In the genomic region with DNA sequence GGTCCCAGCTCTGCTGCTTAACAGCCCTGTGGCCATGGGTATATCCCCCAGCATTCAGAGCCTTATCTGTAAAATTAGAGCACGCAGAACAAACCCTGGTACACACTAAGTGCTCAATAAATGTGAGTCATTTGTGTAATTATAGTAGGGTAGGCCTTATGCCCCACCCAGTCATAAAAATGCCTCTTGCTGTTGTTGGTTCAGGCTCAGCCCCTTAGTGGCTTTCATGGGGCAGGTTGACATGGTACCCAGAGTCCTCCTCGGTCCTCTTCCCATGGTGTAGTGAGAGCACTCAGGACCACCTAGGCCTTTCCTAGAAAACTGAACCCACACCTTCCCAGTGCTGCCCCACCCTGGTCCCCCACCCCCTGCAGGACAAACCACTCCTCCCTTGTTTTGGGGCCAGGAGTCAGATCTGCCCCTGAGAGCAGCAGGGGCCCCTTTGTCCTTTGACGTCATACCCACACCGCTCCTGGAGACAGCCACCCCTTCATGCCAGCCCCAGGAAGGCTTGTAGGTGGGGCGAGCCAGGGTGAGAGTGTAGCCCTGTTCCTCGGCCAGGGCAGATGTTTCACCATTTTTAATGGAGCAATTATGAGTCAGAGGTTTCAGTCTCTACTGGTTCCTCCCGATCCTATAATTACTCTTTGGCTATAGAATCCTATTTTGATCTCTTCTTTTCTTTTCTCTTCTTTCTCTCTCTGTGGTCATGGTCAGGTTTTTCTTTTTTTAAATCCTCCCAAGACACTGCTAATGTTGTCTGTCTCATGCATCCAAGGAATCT, we compare ENCODE assay signal across 1 cellular context.
TF ChIP-seq lines count a peak whose summit lies in the region.

No MANE protein-coding gene starts in this region.

TF ChIP-seq in GM12878, 131 proteins besides CTCF, POLR2A, EP300 and RAD21 (continued from another document and continues in another):
- no peak for TF ChIP-seq POU2F2 (IDR thresholded peaks at IDR 0.05; ENCODE audit: borderline replicate concordance, low read depth, low read length)
- TF ChIP-seq MYC (IDR thresholded peaks at IDR 0.05; ENCODE audit: insufficient read depth, insufficient read length, insufficient replicate concordance, low read length, severe bottlenecking), result no peak
- no peak for TF ChIP-seq GATAD2B (conservative IDR thresholded peaks at IDR 0.05; ENCODE audit: low read depth)
- TF ChIP-seq EED (IDR thresholded peaks at IDR 0.05; ENCODE audit: low read depth), result peak; percentile 80
- TF ChIP-seq RUNX3 (IDR thresholded peaks at IDR 0.05; ENCODE audit: low read length), result peak; percentile 36; the same call in 1 of the 2 replicates
- TF ChIP-seq ZNF384 (IDR thresholded peaks at IDR 0.05; ENCODE audit: borderline replicate concordance, low read depth, low read length), result no peak
- TF ChIP-seq CHD1 (IDR thresholded peaks at IDR 0.05; ENCODE audit: low read depth, low read length), result no peak
- TF ChIP-seq, protein P1, sequence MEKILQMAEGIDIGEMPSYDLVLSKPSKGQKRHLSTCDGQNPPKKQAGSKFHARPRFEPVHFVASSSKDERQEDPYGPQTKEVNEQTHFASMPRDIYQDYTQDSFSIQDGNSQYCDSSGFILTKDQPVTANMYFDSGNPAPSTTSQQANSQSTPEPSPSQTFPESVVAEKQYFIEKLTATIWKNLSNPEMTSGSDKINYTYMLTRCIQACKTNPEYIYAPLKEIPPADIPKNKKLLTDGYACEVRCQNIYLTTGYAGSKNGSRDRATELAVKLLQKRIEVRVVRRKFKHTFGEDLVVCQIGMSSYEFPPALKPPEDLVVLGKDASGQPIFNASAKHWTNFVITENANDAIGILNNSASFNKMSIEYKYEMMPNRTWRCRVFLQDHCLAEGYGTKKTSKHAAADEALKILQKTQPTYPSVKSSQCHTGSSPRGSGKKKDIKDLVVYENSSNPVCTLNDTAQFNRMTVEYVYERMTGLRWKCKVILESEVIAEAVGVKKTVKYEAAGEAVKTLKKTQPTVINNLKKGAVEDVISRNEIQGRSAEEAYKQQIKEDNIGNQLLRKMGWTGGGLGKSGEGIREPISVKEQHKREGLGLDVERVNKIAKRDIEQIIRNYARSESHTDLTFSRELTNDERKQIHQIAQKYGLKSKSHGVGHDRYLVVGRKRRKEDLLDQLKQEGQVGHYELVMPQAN (conservative IDR thresholded peaks at IDR 0.05), result no peak
- TF ChIP-seq POLR2AphosphoS5 (IDR thresholded peaks at IDR 0.05; ENCODE audit: low read length), result no peak
- TF ChIP-seq NR2F1 (conservative IDR thresholded peaks at IDR 0.05), result peak; percentile 10; the same call in 1 of the 2 replicates
- TF ChIP-seq GABPA (IDR thresholded peaks at IDR 0.05; ENCODE audit: low read depth), result no peak
- 0 out of 2 replicates have a peak, but pooled peaks have one; percentile 34 for TF ChIP-seq SMARCA5 (IDR thresholded peaks at IDR 0.05)
- TF ChIP-seq, protein P2, sequence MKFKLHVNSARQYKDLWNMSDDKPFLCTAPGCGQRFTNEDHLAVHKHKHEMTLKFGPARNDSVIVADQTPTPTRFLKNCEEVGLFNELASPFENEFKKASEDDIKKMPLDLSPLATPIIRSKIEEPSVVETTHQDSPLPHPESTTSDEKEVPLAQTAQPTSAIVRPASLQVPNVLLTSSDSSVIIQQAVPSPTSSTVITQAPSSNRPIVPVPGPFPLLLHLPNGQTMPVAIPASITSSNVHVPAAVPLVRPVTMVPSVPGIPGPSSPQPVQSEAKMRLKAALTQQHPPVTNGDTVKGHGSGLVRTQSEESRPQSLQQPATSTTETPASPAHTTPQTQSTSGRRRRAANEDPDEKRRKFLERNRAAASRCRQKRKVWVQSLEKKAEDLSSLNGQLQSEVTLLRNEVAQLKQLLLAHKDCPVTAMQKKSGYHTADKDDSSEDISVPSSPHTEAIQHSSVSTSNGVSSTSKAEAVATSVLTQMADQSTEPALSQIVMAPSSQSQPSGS (IDR thresholded peaks at IDR 0.05; ENCODE audit: low read length), result no peak
- TF ChIP-seq, protein P3, sequence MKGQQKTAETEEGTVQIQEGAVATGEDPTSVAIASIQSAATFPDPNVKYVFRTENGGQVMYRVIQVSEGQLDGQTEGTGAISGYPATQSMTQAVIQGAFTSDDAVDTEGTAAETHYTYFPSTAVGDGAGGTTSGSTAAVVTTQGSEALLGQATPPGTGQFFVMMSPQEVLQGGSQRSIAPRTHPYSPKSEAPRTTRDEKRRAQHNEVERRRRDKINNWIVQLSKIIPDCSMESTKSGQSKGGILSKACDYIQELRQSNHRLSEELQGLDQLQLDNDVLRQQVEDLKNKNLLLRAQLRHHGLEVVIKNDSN (IDR thresholded peaks at IDR 0.05; ENCODE audit: borderline replicate concordance, extremely low read length, insufficient read depth, low read depth, low read length), result no peak
- TF ChIP-seq BMI1 (IDR thresholded peaks at IDR 0.05; ENCODE audit: borderline replicate concordance), result no peak
- no peak for TF ChIP-seq ZZZ3 (IDR thresholded peaks at IDR 0.05; ENCODE audit: control insufficient read depth, insufficient read length, low read depth)
- no peak for TF ChIP-seq NFYA (IDR thresholded peaks at IDR 0.05; ENCODE audit: borderline replicate concordance, low read depth, low read length)
- no peak for TF ChIP-seq TBL1XR1 (IDR thresholded peaks at IDR 0.05; ENCODE audit: low read depth, low read length)
- no peak for TF ChIP-seq ETV6 (conservative IDR thresholded peaks at IDR 0.05 in 1 of 2, IDR thresholded peaks at IDR 0.05 in 1 of 2; ENCODE audit: borderline replicate concordance in 1 of 2, low read depth in 1 of 2)
- TF ChIP-seq, protein P4, sequence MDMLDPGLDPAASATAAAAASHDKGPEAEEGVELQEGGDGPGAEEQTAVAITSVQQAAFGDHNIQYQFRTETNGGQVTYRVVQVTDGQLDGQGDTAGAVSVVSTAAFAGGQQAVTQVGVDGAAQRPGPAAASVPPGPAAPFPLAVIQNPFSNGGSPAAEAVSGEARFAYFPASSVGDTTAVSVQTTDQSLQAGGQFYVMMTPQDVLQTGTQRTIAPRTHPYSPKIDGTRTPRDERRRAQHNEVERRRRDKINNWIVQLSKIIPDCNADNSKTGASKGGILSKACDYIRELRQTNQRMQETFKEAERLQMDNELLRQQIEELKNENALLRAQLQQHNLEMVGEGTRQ (IDR thresholded peaks at IDR 0.05; ENCODE audit: borderline replicate concordance, low read depth, low read length), result no peak
- no peak for TF ChIP-seq TAF1 (IDR thresholded peaks at IDR 0.05; ENCODE audit: borderline replicate concordance, low read depth, low read length)
- no peak for TF ChIP-seq HDAC2 (IDR thresholded peaks at IDR 0.05)
- peak; percentile 4; the same call in 1 of the 2 replicates for TF ChIP-seq NFIC (IDR thresholded peaks at IDR 0.05; ENCODE audit: low read depth, low read length)
- TF ChIP-seq, protein P5, sequence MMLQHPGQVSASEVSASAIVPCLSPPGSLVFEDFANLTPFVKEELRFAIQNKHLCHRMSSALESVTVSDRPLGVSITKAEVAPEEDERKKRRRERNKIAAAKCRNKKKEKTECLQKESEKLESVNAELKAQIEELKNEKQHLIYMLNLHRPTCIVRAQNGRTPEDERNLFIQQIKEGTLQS (IDR thresholded peaks at IDR 0.05; ENCODE audit: borderline replicate concordance, extremely low read depth, low read depth, low read length), result no peak
- TF ChIP-seq BRCA1 (IDR thresholded peaks at IDR 0.05; ENCODE audit: low read depth, low read length), result no peak
- no peak for TF ChIP-seq MTA3 (IDR thresholded peaks at IDR 0.05; ENCODE audit: borderline replicate concordance, low read length)
- no peak for TF ChIP-seq SIX5 (IDR thresholded peaks at IDR 0.05; ENCODE audit: low read depth, low read length, severe bottlenecking)
- no peak for TF ChIP-seq KDM1A (IDR thresholded peaks at IDR 0.05; ENCODE audit: borderline replicate concordance)
- TF ChIP-seq LARP7 (IDR thresholded peaks at IDR 0.05), result no peak
- no peak for TF ChIP-seq HDAC6 (IDR thresholded peaks at IDR 0.05; ENCODE audit: unreplicated experiment)
- TF ChIP-seq RFX5 (IDR thresholded peaks at IDR 0.05; ENCODE audit: low read depth, low read length), result no peak
- TF ChIP-seq, protein P6, sequence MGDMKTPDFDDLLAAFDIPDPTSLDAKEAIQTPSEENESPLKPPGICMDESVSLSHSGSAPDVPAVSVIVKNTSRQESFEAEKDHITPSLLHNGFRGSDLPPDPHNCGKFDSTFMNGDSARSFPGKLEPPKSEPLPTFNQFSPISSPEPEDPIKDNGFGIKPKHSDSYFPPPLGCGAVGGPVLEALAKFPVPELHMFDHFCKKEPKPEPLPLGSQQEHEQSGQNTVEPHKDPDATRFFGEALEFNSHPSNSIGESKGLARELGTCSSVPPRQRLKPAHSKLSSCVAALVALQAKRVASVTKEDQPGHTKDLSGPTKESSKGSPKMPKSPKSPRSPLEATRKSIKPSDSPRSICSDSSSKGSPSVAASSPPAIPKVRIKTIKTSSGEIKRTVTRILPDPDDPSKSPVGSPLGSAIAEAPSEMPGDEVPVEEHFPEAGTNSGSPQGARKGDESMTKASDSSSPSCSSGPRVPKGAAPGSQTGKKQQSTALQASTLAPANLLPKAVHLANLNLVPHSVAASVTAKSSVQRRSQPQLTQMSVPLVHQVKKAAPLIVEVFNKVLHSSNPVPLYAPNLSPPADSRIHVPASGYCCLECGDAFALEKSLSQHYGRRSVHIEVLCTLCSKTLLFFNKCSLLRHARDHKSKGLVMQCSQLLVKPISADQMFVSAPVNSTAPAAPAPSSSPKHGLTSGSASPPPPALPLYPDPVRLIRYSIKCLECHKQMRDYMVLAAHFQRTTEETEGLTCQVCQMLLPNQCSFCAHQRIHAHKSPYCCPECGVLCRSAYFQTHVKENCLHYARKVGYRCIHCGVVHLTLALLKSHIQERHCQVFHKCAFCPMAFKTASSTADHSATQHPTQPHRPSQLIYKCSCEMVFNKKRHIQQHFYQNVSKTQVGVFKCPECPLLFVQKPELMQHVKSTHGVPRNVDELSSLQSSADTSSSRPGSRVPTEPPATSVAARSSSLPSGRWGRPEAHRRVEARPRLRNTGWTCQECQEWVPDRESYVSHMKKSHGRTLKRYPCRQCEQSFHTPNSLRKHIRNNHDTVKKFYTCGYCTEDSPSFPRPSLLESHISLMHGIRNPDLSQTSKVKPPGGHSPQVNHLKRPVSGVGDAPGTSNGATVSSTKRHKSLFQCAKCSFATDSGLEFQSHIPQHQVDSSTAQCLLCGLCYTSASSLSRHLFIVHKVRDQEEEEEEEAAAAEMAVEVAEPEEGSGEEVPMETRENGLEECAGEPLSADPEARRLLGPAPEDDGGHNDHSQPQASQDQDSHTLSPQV (IDR thresholded peaks at IDR 0.05), result no peak
- no peak for TF ChIP-seq EZH2 (IDR thresholded peaks at IDR 0.05; ENCODE audit: borderline replicate concordance, control insufficient read depth, low read depth, low read length)
- TF ChIP-seq, protein P7, sequence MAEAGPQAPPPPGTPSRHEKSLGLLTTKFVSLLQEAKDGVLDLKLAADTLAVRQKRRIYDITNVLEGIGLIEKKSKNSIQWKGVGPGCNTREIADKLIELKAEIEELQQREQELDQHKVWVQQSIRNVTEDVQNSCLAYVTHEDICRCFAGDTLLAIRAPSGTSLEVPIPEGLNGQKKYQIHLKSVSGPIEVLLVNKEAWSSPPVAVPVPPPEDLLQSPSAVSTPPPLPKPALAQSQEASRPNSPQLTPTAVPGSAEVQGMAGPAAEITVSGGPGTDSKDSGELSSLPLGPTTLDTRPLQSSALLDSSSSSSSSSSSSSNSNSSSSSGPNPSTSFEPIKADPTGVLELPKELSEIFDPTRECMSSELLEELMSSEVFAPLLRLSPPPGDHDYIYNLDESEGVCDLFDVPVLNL (IDR thresholded peaks at IDR 0.05; ENCODE audit: low read depth, low read length), result no peak
- TF ChIP-seq SPI1 (IDR thresholded peaks at IDR 0.05; ENCODE audit: borderline replicate concordance, insufficient read depth, low read depth, low read length), result no peak
- no peak for TF ChIP-seq TCF7 (IDR thresholded peaks at IDR 0.05; ENCODE audit: borderline replicate concordance)
- TF ChIP-seq CBFB (IDR thresholded peaks at IDR 0.05; ENCODE audit: low read depth), result no peak
- TF ChIP-seq CBX3 (IDR thresholded peaks at IDR 0.05; ENCODE audit: borderline replicate concordance, low read depth), result no peak
- TF ChIP-seq, protein P8, sequence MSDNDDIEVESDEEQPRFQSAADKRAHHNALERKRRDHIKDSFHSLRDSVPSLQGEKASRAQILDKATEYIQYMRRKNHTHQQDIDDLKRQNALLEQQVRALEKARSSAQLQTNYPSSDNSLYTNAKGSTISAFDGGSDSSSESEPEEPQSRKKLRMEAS (IDR thresholded peaks at IDR 0.05; ENCODE audit: low read depth, low read length), result no peak
- TF ChIP-seq BHLHE40 (IDR thresholded peaks at IDR 0.05; ENCODE audit: borderline replicate concordance in 1 of 2, low read depth in 2 of 2, low read length in 1 of 2), result no peak
- TF ChIP-seq YBX1 (IDR thresholded peaks at IDR 0.05), result no peak
- TF ChIP-seq IKZF2 (IDR thresholded peaks at IDR 0.05), result peak; percentile 56 to 69
- TF ChIP-seq HCFC1 (IDR thresholded peaks at IDR 0.05; ENCODE audit: low read length), result no peak
- TF ChIP-seq SUZ12 (IDR thresholded peaks at IDR 0.05; ENCODE audit: unreplicated experiment), result no peak
- no peak for TF ChIP-seq NR2C2 (IDR thresholded peaks at IDR 0.05; ENCODE audit: borderline replicate concordance, control insufficient read depth, insufficient read length, low read depth)
- TF ChIP-seq, protein P9, sequence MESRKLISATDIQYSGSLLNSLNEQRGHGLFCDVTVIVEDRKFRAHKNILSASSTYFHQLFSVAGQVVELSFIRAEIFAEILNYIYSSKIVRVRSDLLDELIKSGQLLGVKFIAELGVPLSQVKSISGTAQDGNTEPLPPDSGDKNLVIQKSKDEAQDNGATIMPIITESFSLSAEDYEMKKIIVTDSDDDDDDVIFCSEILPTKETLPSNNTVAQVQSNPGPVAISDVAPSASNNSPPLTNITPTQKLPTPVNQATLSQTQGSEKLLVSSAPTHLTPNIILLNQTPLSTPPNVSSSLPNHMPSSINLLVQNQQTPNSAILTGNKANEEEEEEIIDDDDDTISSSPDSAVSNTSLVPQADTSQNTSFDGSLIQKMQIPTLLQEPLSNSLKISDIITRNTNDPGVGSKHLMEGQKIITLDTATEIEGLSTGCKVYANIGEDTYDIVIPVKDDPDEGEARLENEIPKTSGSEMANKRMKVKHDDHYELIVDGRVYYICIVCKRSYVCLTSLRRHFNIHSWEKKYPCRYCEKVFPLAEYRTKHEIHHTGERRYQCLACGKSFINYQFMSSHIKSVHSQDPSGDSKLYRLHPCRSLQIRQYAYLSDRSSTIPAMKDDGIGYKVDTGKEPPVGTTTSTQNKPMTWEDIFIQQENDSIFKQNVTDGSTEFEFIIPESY (IDR thresholded peaks at IDR 0.05), result no peak
- TF ChIP-seq ZSCAN29 (IDR thresholded peaks at IDR 0.05), result no peak
- no peak for TF ChIP-seq FOXK2 (IDR thresholded peaks at IDR 0.05)
- no peak for TF ChIP-seq CEBPB (IDR thresholded peaks at IDR 0.05; ENCODE audit: borderline replicate concordance in 1 of 2, low read depth in 2 of 2, low read length in 2 of 2)
- TF ChIP-seq JUNB (IDR thresholded peaks at IDR 0.05), result peak; percentile 6
- TF ChIP-seq EGR1 (IDR thresholded peaks at IDR 0.05; ENCODE audit: borderline replicate concordance in 1 of 2, low read depth in 2 of 2, low read length in 2 of 2), result no peak
- TF ChIP-seq CHD2 (IDR thresholded peaks at IDR 0.05; ENCODE audit: borderline replicate concordance, low read depth, low read length), result no peak
- TF ChIP-seq STAT3 (IDR thresholded peaks at IDR 0.05; ENCODE audit: low read depth, low read length), result no peak
